20 cellular contexts compared by ENCODE assay signal in genomic region chr9:37501957-37502596, GRCh38. TPM values are rescaled to one million over a fixed set of nuclear protein-coding genes. Genes with fewer than 3 reads are reported as not detected.
DNase-seq lines count a peak whose midpoint lies in the region; ATAC-seq and TF ChIP-seq lines count a peak whose summit lies in the region.
"Had no signal": no experiment of that assay in that cellular context is flagged by ENCODE, and none has a peak within 500 bp of the region (broad histone marks: within the 10 kb centered on the region; RNA-seq: fewer than 3 reads in every experiment).

No MANE protein-coding gene starts in this region.

- H3K9me3 Mint-ChIP-seq in activated naive CD8-positive, alpha-beta T cell treated with anti-CD3 and anti-CD28 coated beads for 36 hours: no peaks in the 10 kb centered on the region
- H3K9me3 Mint-ChIP-seq in activated naive CD8-positive, alpha-beta T cell treated with anti-CD3 and anti-CD28 coated beads, Interleukin-2, amount 50 U/mL, for 24 hours: no peaks in the 10 kb centered on the region
- H3K9me3 Mint-ChIP-seq: neural crest cell; stimulated activated memory B cell treated with anti-CD40 and anti-IgM and Interleukin-4, amounts not matched to agents 10 μg/mL and 1 μg/mL and 100 μg/mL, for 72 hours had no signal

- H3K4me3 ChIP-seq in adrenal gland: no peak overlapping the region
- H3K4me3 ChIP-seq: lung, mucosa of descending colon, upper lobe of left lung had no signal

- no peak for DNase-seq in activated naive CD8-positive, alpha-beta T cell treated with anti-CD3 and anti-CD28 coated beads for 36 hours
- DNase-seq in activated naive CD8-positive, alpha-beta T cell treated with anti-CD3 and anti-CD28 coated beads, Interleukin-2, amount 50 U/mL, for 24 hours: no peak
- peak in 2 of 7 donors; percentile 17 to 34 for DNase-seq in adrenal gland
- peak; percentile 53 for DNase-seq in mesenteric fat pad (ENCODE audit: low spot score)
- DNase-seq in stimulated activated CD4-positive, alpha-beta T cell treated with anti-CD3 and anti-CD28 coated beads, Interleukin-2, amount 100 ng/mL, for 48 hours: no peak
- DNase-seq: activated CD4-positive, CD25-positive, alpha-beta regulatory T cell treated with anti-CD3 and anti-CD28 coated beads, Interleukin-2, amount 50 U/mL, for 72 hours; C1 segment of cervical spinal cord; mucosa of descending colon; NCI-H1417 treated with DMSO at 0.1 percent for 48 hours; NCI-H345; right cardiac atrium; SIG-M5; stimulated activated CD4-positive, alpha-beta T cell treated with anti-CD3 and anti-CD28 coated beads, Interleukin-4, amount 100 ng/mL, for 1 hour; SW 1271; upper lobe of left lung had no signal

- H3K4me1 Mint-ChIP-seq in activated naive CD8-positive, alpha-beta T cell treated with anti-CD3 and anti-CD28 coated beads for 36 hours: peaks cover 12% of the 10 kb centered on the region
- peaks cover 20% of the 10 kb centered on the region for H3K4me1 Mint-ChIP-seq in activated naive CD8-positive, alpha-beta T cell treated with anti-CD3 and anti-CD28 coated beads, Interleukin-2, amount 50 U/mL, for 24 hours
- H3K4me1 Mint-ChIP-seq: neural crest cell; stimulated activated memory B cell treated with anti-CD40 and anti-IgM and Interleukin-4, amounts not matched to agents 10 μg/mL and 1 μg/mL and 100 μg/mL, for 72 hours had no signal

- intact Hi-C loops in adrenal gland (cut with DNase I): no loop called here

- peaks cover 35% of the 10 kb centered on the region for H3K36me3 Mint-ChIP-seq in activated naive CD8-positive, alpha-beta T cell treated with anti-CD3 and anti-CD28 coated beads for 36 hours
- peaks cover 68% of the 10 kb centered on the region for H3K36me3 Mint-ChIP-seq in activated naive CD8-positive, alpha-beta T cell treated with anti-CD3 and anti-CD28 coated beads, Interleukin-2, amount 50 U/mL, for 24 hours (ENCODE audit: low read depth)

- no peaks in the 10 kb centered on the region for H3K9me3 ChIP-seq in adrenal gland (replicated peaks in 1 of 3)
- H3K9me3 ChIP-seq: mucosa of descending colon, upper lobe of left lung had no signal

- WGBS in adrenal gland, 4 donors: 31 to 58% (median 40%) methylated on average over 2 of the region's 2 CpGs

- no peaks in the 10 kb centered on the region for H3K27me3 Mint-ChIP-seq in activated naive CD8-positive, alpha-beta T cell treated with anti-CD3 and anti-CD28 coated beads for 36 hours
- H3K27me3 Mint-ChIP-seq in activated naive CD8-positive, alpha-beta T cell treated with anti-CD3 and anti-CD28 coated beads, Interleukin-2, amount 50 U/mL, for 24 hours: no peaks in the 10 kb centered on the region
- H3K27me3 Mint-ChIP-seq: stimulated activated memory B cell treated with anti-CD40 and anti-IgM and Interleukin-4, amounts not matched to agents 10 μg/mL and 1 μg/mL and 100 μg/mL, for 72 hours had no signal

- ATAC-seq in activated naive CD8-positive, alpha-beta T cell treated with anti-CD3 and anti-CD28 coated beads, Interleukin-2, amount 50 U/mL, for 24 hours: no peak
- ATAC-seq in HG02970 (IDR thresholded peaks at IDR 0.05; ENCODE audit: low FRiP score, unreplicated experiment) (no peak), GM19328 (IDR thresholded peaks at IDR 0.05; ENCODE audit: unreplicated experiment) (no peak)
- ATAC-seq: mucosa of descending colon; right cardiac atrium; stimulated activated memory B cell treated with anti-CD40 and anti-IgM and Interleukin-4, amounts not matched to agents 10 μg/mL and 1 μg/mL and 100 μg/mL, for 72 hours had no signal

- peak overlapping the region in 3 of 5 donors; percentile 6 to 64 (median 63) for H3K27ac ChIP-seq in adrenal gland
- H3K27ac ChIP-seq: upper lobe of left lung had no signal

- H3K4me3 Mint-ChIP-seq in activated naive CD8-positive, alpha-beta T cell treated with anti-CD3 and anti-CD28 coated beads for 36 hours: no peak overlapping the region
- H3K4me3 Mint-ChIP-seq in activated naive CD8-positive, alpha-beta T cell treated with anti-CD3 and anti-CD28 coated beads, Interleukin-2, amount 50 U/mL, for 24 hours: no peak overlapping the region
- H3K4me3 Mint-ChIP-seq: neural crest cell; stimulated activated memory B cell treated with anti-CD40 and anti-IgM and Interleukin-4, amounts not matched to agents 10 μg/mL and 1 μg/mL and 100 μg/mL, for 72 hours had no signal

- no peak for TF ChIP-seq CTCF in adrenal gland (IDR thresholded peaks at IDR 0.05)

- no peak for TF ChIP-seq POLR2A in adrenal gland (IDR thresholded peaks at IDR 0.05)

- H3K27me3 ChIP-seq in adrenal gland: no peaks in the 10 kb centered on the region
- H3K27me3 ChIP-seq: upper lobe of left lung had no signal

- peaks cover 4 to 7% of the 10 kb centered on the region in 2 donors for H3K4me1 ChIP-seq in adrenal gland (replicated peaks in 1 of 2)
- H3K4me1 ChIP-seq: upper lobe of left lung had no signal

- peaks cover 0 to 40% of the 10 kb centered on the region in 2 donors for H3K36me3 ChIP-seq in adrenal gland (replicated peaks in 1 of 2)

- H3K27ac Mint-ChIP-seq in activated naive CD8-positive, alpha-beta T cell treated with anti-CD3 and anti-CD28 coated beads for 36 hours: peak overlapping the region; percentile 23
- H3K27ac Mint-ChIP-seq in activated naive CD8-positive, alpha-beta T cell treated with anti-CD3 and anti-CD28 coated beads, Interleukin-2, amount 50 U/mL, for 24 hours: no peak overlapping the region
- H3K27ac Mint-ChIP-seq: stimulated activated memory B cell treated with anti-CD40 and anti-IgM and Interleukin-4, amounts not matched to agents 10 μg/mL and 1 μg/mL and 100 μg/mL, for 72 hours had no signal

RNA-seq across cellular contexts. Expression of gene POLR1E, which starts 16.3 kb away (rescaled TPM):
- total RNA-seq in activated naive CD8-positive, alpha-beta T cell treated with anti-CD3 and anti-CD28 coated beads for 36 hours: 10 to 100 TPM; 78.7 to 79.8 TPM
- total RNA-seq in adrenal gland: 100 to 1,000 TPM in 1 of 8 donors, 10 to 100 TPM in 7; 17.1 to 113 (median 20.9) TPM
- 10 to 100 TPM; 12.6 to 47.4 (median 13.0) TPM for polyA plus RNA-seq in adrenal gland
- total RNA-seq in mesenteric fat pad: 35.7 TPM

RNA-seq across cellular contexts. Expression of gene ZBTB5, which starts 36.8 kb away (rescaled TPM):
- 1 to 10 TPM; 7.0 to 7.6 TPM for total RNA-seq in activated naive CD8-positive, alpha-beta T cell treated with anti-CD3 and anti-CD28 coated beads for 36 hours
- 10 to 100 TPM in 6 of 8 donors, 1 to 10 TPM in 2; 6.2 to 13.3 (median 10.6) TPM for total RNA-seq in adrenal gland
- polyA plus RNA-seq in adrenal gland: 10 to 100 TPM in 1 of 3 donors, 1 to 10 TPM in 2; 2.3 to 11.9 (median 2.7) TPM
- total RNA-seq in mesenteric fat pad: 5.6 TPM
